1 cellular context compared by ENCODE assay signal in the genomic region with DNA sequence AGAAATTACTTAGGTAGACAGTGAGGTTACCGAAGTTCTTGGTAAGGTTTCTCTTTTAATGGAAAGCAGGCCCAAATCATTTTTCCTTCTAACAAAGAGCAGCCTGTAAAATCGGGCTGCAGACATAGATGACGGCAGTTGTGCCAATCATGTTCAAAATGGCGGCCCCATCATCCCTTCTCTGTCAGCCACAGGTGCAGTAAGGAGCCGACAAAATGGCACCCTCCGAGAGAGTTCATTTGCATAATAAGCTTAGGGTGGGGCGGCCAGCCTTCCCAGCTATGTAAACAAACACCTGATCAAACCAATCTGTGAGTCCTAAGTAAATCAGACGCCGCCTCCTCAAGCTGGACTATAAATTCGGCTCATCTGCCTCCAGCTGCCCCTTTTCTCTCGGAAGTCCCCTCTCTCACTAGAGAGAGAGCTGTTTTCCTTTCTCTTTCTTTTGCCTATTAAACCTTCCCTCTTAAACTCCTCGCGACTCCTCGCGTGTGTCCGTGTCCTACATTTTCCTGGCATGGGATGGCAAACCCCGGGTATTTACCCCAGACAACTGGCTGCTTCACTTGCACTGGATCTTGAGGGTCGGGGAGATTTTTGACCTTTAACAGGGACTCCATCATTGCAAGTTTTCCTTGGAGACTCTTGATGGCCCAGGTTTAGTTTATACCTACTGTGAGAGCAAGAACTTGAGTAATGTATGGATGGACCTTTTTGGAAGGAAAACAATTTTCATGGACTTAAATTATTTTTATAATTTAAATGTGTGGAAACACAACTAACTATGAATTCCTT.
TF ChIP-seq lines count a peak whose summit lies in the region.

No MANE protein-coding gene starts in this region.

TF ChIP-seq in HepG2, 621 proteins besides CTCF, POLR2A, EP300 and RAD21:
- TF ChIP-seq, protein P1, sequence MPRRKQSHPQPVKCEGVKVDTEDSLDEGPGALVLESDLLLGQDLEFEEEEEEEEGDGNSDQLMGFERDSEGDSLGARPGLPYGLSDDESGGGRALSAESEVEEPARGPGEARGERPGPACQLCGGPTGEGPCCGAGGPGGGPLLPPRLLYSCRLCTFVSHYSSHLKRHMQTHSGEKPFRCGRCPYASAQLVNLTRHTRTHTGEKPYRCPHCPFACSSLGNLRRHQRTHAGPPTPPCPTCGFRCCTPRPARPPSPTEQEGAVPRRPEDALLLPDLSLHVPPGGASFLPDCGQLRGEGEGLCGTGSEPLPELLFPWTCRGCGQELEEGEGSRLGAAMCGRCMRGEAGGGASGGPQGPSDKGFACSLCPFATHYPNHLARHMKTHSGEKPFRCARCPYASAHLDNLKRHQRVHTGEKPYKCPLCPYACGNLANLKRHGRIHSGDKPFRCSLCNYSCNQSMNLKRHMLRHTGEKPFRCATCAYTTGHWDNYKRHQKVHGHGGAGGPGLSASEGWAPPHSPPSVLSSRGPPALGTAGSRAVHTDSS (CRISPR knock-in tag; conservative IDR thresholded peaks at IDR 0.05) = no peak
- no peak for TF ChIP-seq KLF13 (CRISPR knock-in tag; IDR thresholded peaks at IDR 0.05)
- TF ChIP-seq NFE2L1 (CRISPR knock-in tag; IDR thresholded peaks at IDR 0.05; ENCODE audit: borderline replicate concordance) = no peak
- TF ChIP-seq PBX3 (CRISPR knock-in tag; IDR thresholded peaks at IDR 0.05; ENCODE audit: borderline replicate concordance) = no peak
- no peak for TF ChIP-seq ZIK1 (CRISPR knock-in tag; IDR thresholded peaks at IDR 0.05; ENCODE audit: borderline replicate concordance, low read depth)
- TF ChIP-seq GATAD2A (CRISPR knock-in tag; IDR thresholded peaks at IDR 0.05) = no peak
- TF ChIP-seq, protein P2, sequence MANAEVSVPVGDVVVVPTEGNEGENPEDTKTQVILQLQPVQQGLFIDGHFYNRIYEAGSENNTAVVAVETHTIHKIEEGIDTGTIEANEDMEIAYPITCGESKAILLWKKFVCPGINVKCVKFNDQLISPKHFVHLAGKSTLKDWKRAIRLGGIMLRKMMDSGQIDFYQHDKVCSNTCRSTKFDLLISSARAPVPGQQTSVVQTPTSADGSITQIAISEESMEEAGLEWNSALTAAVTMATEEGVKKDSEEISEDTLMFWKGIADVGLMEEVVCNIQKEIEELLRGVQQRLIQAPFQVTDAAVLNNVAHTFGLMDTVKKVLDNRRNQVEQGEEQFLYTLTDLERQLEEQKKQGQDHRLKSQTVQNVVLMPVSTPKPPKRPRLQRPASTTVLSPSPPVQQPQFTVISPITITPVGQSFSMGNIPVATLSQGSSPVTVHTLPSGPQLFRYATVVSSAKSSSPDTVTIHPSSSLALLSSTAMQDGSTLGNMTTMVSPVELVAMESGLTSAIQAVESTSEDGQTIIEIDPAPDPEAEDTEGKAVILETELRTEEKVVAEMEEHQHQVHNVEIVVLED (CRISPR knock-in tag; IDR thresholded peaks at IDR 0.05; ENCODE audit: borderline replicate concordance) = no peak
- TF ChIP-seq, protein P3, sequence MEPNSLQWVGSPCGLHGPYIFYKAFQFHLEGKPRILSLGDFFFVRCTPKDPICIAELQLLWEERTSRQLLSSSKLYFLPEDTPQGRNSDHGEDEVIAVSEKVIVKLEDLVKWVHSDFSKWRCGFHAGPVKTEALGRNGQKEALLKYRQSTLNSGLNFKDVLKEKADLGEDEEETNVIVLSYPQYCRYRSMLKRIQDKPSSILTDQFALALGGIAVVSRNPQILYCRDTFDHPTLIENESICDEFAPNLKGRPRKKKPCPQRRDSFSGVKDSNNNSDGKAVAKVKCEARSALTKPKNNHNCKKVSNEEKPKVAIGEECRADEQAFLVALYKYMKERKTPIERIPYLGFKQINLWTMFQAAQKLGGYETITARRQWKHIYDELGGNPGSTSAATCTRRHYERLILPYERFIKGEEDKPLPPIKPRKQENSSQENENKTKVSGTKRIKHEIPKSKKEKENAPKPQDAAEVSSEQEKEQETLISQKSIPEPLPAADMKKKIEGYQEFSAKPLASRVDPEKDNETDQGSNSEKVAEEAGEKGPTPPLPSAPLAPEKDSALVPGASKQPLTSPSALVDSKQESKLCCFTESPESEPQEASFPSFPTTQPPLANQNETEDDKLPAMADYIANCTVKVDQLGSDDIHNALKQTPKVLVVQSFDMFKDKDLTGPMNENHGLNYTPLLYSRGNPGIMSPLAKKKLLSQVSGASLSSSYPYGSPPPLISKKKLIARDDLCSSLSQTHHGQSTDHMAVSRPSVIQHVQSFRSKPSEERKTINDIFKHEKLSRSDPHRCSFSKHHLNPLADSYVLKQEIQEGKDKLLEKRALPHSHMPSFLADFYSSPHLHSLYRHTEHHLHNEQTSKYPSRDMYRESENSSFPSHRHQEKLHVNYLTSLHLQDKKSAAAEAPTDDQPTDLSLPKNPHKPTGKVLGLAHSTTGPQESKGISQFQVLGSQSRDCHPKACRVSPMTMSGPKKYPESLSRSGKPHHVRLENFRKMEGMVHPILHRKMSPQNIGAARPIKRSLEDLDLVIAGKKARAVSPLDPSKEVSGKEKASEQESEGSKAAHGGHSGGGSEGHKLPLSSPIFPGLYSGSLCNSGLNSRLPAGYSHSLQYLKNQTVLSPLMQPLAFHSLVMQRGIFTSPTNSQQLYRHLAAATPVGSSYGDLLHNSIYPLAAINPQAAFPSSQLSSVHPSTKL (CRISPR knock-in tag; IDR thresholded peaks at IDR 0.05) = no peak
- TF ChIP-seq ZNF773 (CRISPR knock-in tag; IDR thresholded peaks at IDR 0.05; ENCODE audit: borderline replicate concordance) = no peak
- TF ChIP-seq, protein P4, sequence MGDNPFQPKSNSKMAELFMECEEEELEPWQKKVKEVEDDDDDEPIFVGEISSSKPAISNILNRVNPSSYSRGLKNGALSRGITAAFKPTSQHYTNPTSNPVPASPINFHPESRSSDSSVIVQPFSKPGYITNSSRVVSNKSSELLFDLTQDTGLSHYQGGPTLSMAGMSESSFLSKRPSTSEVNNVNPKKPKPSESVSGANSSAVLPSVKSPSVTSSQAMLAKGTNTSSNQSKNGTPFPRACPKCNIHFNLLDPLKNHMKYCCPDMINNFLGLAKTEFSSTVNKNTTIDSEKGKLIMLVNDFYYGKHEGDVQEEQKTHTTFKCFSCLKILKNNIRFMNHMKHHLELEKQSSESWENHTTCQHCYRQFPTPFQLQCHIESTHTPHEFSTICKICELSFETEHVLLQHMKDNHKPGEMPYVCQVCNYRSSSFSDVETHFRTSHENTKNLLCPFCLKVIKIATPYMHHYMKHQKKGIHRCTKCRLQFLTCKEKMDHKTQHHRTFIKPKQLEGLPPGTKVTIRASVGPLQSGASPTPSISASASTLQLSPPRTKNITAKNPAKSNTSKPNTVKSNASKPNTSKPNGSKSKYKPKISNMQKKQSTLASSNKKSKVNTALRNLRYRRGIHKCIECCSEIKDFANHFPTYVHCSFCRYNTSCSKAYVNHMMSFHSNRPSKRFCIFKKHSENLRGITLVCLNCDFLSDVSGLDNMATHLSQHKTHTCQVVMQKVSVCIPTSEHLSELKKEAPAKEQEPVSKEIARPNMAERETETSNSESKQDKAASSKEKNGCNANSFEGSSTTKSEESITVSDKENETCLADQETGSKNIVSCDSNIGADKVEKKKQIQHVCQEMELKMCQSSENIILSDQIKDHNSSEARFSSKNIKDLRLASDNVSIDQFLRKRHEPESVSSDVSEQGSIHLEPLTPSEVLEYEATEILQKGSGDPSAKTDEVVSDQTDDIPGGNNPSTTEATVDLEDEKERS (CRISPR knock-in tag; IDR thresholded peaks at IDR 0.05) = no peak
- TF ChIP-seq, protein P5, sequence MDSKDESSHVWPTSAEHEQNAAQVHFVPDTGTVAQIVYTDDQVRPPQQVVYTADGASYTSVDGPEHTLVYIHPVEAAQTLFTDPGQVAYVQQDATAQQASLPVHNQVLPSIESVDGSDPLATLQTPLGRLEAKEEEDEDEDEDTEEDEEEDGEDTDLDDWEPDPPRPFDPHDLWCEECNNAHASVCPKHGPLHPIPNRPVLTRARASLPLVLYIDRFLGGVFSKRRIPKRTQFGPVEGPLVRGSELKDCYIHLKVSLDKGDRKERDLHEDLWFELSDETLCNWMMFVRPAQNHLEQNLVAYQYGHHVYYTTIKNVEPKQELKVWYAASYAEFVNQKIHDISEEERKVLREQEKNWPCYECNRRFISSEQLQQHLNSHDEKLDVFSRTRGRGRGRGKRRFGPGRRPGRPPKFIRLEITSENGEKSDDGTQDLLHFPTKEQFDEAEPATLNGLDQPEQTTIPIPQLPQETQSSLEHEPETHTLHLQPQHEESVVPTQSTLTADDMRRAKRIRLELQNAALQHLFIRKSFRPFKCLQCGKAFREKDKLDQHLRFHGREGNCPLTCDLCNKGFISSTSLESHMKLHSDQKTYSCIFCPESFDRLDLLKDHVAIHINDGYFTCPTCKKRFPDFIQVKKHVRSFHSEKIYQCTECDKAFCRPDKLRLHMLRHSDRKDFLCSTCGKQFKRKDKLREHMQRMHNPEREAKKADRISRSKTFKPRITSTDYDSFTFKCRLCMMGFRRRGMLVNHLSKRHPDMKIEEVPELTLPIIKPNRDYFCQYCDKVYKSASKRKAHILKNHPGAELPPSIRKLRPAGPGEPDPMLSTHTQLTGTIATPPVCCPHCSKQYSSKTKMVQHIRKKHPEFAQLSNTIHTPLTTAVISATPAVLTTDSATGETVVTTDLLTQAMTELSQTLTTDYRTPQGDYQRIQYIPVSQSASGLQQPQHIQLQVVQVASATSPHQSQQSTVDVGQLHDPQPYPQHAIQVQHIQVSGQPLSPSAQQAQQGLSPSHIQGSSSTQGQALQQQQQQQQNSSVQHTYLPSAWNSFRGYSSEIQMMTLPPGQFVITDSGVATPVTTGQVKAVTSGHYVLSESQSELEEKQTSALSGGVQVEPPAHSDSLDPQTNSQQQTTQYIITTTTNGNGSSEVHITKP (CRISPR knock-in tag; IDR thresholded peaks at IDR 0.05; ENCODE audit: low read depth) = no peak
- TF ChIP-seq, protein P6, sequence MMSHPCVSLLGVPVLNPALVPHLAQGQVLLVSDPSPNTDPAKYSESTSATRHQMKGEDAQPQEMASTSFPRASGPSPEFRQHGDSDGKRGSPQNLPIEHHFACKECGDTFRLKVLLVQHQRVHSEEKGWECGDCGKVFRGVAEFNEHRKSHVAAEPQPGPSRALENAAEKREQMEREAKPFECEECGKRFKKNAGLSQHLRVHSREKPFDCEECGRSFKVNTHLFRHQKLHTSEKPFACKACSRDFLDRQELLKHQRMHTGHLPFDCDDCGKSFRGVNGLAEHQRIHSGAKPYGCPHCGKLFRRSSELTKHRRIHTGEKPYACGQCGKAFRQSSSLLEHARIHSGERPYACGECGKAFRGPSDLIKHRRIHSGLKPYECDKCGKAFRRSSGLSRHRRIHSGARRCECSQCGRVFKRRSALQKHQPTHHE (CRISPR knock-in tag; IDR thresholded peaks at IDR 0.05; ENCODE audit: borderline replicate concordance) = no peak
- TF ChIP-seq SAFB2 (CRISPR knock-in tag; IDR thresholded peaks at IDR 0.05; ENCODE audit: borderline replicate concordance, low read depth) = no peak
- TF ChIP-seq, protein P7, sequence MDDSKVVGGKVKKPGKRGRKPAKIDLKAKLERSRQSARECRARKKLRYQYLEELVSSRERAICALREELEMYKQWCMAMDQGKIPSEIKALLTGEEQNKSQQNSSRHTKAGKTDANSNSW (CRISPR knock-in tag; IDR thresholded peaks at IDR 0.05; ENCODE audit: borderline replicate concordance) = no peak
- TF ChIP-seq POGK (CRISPR knock-in tag; conservative IDR thresholded peaks at IDR 0.05) = no peak
